ENCODE assay signal across 1 cellular context in the genomic region with DNA sequence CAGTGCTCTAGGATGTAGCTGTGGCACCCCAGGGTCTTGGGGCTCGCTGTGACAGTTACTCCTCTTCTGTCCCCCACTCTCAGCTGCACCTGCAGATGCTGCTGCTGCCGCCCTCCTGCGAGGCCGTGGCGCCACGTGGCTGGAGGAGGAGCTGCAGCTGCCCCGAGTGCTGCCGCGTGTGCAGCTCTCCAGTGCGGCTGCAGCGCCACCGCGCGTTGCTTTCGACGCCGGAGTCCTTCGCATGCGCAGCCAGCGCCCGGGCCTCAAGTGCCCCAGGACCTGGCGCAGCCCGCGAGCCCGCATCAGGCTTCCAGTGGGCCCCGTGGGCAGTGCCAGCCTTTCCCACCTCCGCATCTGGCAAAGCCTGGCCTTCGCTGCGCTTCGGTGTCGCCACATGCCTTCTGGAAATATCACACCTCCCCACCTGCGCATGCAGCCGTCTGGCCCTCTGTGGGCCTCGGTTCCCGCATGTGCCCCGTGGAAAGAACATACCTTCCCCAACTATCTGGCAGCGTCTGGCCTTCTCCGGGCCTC.
TF ChIP-seq lines count a peak whose summit lies in the region.

No MANE protein-coding gene starts in this region.

TF ChIP-seq in H1, 55 proteins besides CTCF, POLR2A, EP300 and RAD21:
- TF ChIP-seq, protein P1, sequence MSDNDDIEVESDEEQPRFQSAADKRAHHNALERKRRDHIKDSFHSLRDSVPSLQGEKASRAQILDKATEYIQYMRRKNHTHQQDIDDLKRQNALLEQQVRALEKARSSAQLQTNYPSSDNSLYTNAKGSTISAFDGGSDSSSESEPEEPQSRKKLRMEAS (IDR thresholded peaks at IDR 0.05), result peak; percentile 97
- TF ChIP-seq CBX5 (IDR thresholded peaks at IDR 0.05; ENCODE audit: low read depth, low read length) (no peak), KDM1A (IDR thresholded peaks at IDR 0.05; ENCODE audit: borderline replicate concordance, low read length) (no peak), HDAC2 (IDR thresholded peaks at IDR 0.05; ENCODE audit: borderline replicate concordance in 1 of 2, low read depth in 2 of 2, low read length in 2 of 2) (no peak), ASH2L (IDR thresholded peaks at IDR 0.05; ENCODE audit: low read length) (no peak)
- TF ChIP-seq, protein P2, sequence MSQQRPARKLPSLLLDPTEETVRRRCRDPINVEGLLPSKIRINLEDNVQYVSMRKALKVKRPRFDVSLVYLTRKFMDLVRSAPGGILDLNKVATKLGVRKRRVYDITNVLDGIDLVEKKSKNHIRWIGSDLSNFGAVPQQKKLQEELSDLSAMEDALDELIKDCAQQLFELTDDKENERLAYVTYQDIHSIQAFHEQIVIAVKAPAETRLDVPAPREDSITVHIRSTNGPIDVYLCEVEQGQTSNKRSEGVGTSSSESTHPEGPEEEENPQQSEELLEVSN (IDR thresholded peaks at IDR 0.05), result peak; percentile 91
